ENCODE assay signal across 8 cellular contexts in genomic region chr11:113314389-113315301, GRCh38. TPM values are rescaled to one million over a fixed set of nuclear protein-coding genes. Genes with fewer than 3 reads are reported as not detected.
DNase-seq lines count a peak whose midpoint lies in the region; ATAC-seq, FAIRE-seq and TF ChIP-seq lines count a peak whose summit lies in the region.

TTC12 (plus strand) TSS chr11:113314583; CDS start chr11:113316258, 1,675 bp downstream.

- TF ChIP-seq EP300 in HepG2 (IDR thresholded peaks at IDR 0.05; ENCODE audit: low read depth in 2 of 2, low read length in 2 of 2), result no peak
- no peak; the same call in 1 of the 2 replicates for TF ChIP-seq EP300 in HepG2 (CRISPR knock-in tag; IDR thresholded peaks at IDR 0.05; ENCODE audit: borderline replicate concordance)

- H3K9me3 ChIP-seq in HepG2 (ENCODE audit: low read length), result no peaks in the 10 kb centered on the region

- peaks cover 3% of the 10 kb centered on the region for H3K79me2 ChIP-seq in HepG2 (ENCODE audit: insufficient read depth, low read length)

- ATAC-seq in HG03066 (IDR thresholded peaks at IDR 0.05; ENCODE audit: low read depth, unreplicated experiment) (peak; percentile 99), HepG2 (peak; percentile 97)

- H3K4me3 ChIP-seq in HepG2 (replicated peaks in 1 of 3; ENCODE audit: insufficient read depth in 1 of 3, low read depth in 2 of 3, low read length in 3 of 3), result peak within 1 kb of the TSS; percentile 79 to 93 (median 85)

- peak within 1 kb of the TSS; percentile 86 for H3K9ac ChIP-seq in HepG2 (ENCODE audit: insufficient read depth, low read depth, low read length)

- in situ Hi-C loops in HepG2 (cut with HindIII; ENCODE audit: extremely low pct_ligation_motif_present, low pct_unique_long_range_greater_than_20kb), result no loop called here

- TF ChIP-seq RAD21 in HepG2 (CRISPR knock-in tag; IDR thresholded peaks at IDR 0.05), result no peak; the same call in 1 of the 2 replicates

- DNase-seq in SIG-M5 treated with dmso at 0.1 percent for 504 hours (lab: John Stamatoyannopoulos, UW; ENCODE audit: unreplicated experiment), result peak; percentile 56
- DNase-seq in SIG-M5 (lab: John Stamatoyannopoulos, UW), result no peak
- DNase-seq in NCI-H460 (ENCODE audit: extremely low read depth, low read depth), result peak; percentile 84
- DNase-seq in activated CD4-positive, alpha-beta T cell treated with anti-CD3 and anti-CD28 coated beads, Interleukin-2, amount 50 U/mL, for 1 hour, result peak; percentile 92
- peak; percentile 74 for DNase-seq in dedifferentiated amniotic fluid mesenchymal stem cell (ENCODE audit: extremely low spot score)
- peak; percentile 88 for DNase-seq in HepG2 (ENCODE audit: low spot score)
- DNase-seq in stimulated activated CD4-positive, alpha-beta T cell treated with anti-CD3 and anti-CD28 coated beads, Interleukin-2, amount 100 ng/mL, for 4 hours (ENCODE audit: low read depth), result peak; percentile 84

- intact Hi-C loops in HepG2 (cut with micrococcal nuclease; ENCODE audit: unreplicated experiment), result no loop called here

- no peak for TF ChIP-seq CTCF in HepG2 (CRISPR knock-in tag; IDR thresholded peaks at IDR 0.05)

- no peaks in the 10 kb centered on the region for H4K20me1 ChIP-seq in HepG2 (ENCODE audit: insufficient read depth, low read length)

- WGBS in HepG2 (ENCODE audit: low lambda C conversion rate), result 2% methylated on average over 22 of the region's 64 CpGs

- peak; percentile 73 to 90 for TF ChIP-seq POLR2A in HepG2 (IDR thresholded peaks at IDR 0.05; ENCODE audit: insufficient read depth in 1 of 2, low read depth in 2 of 2, low read length in 2 of 2)

- H3K36me3 ChIP-seq in HepG2 (replicated peaks in 1 of 2; ENCODE audit: control insufficient read depth in 1 of 2, insufficient read depth in 2 of 2, low read length in 2 of 2), result no peaks in the 10 kb centered on the region

- peak within 1 kb of the TSS; percentile 75 for H3K27ac ChIP-seq in HepG2 (ENCODE audit: extremely low read length, insufficient read depth, low read length)

- peaks cover 26% of the 10 kb centered on the region for H3K4me1 ChIP-seq in HepG2 (ENCODE audit: insufficient read depth, low read length)

- H2AFZ ChIP-seq in HepG2 (ENCODE audit: low read length), result peak within 1 kb of the TSS; percentile 34

- CTCF ChIA-PET in HepG2 (lab: Yijun Ruan, JAX; ENCODE audit: low intra/inter-chr PET ratio, low total read pairs), result no interaction called here

- TSS peak; percentile 75 for BruUV-seq in HepG2 (replicated peaks; lab: Mats Ljungman, UMichigan)

- no peaks in the 10 kb centered on the region for H3K27me3 ChIP-seq in HepG2 (ENCODE audit: control insufficient read depth in 1 of 2, insufficient read depth in 2 of 2, low read length in 2 of 2)

- POLR2A ChIA-PET in HepG2 (lab: Yijun Ruan, JAX), result interaction anchor here (0.6 kb wide), 1 partner anchor 570 kb away, joined by 4 read pairs; no protein-coding TSS in a partner anchor

- peak within 1 kb of the TSS; percentile 96 for H3K4me2 ChIP-seq in HepG2 (ENCODE audit: low read depth, low read length)

- no peak for FAIRE-seq in HepG2 (lab: Jason Lieb, UNC)

TF ChIP-seq in HepG2, 621 proteins besides CTCF, POLR2A, EP300 and RAD21 (continues in another document):
- TF ChIP-seq ZNF772 (CRISPR knock-in tag; IDR thresholded peaks at IDR 0.05) (no peak), PAF1 (CRISPR knock-in tag; IDR thresholded peaks at IDR 0.05) (no peak), KIAA2018 (CRISPR knock-in tag; IDR thresholded peaks at IDR 0.05; ENCODE audit: borderline replicate concordance) (no peak), ZNF629 (CRISPR knock-in tag; conservative IDR thresholded peaks at IDR 0.05) (no peak), ZNF205 (CRISPR knock-in tag; IDR thresholded peaks at IDR 0.05) (no peak), FOXO1 (CRISPR knock-in tag; IDR thresholded peaks at IDR 0.05) (no peak; the same call in 1 of the 2 replicates), ZNF33A (CRISPR knock-in tag; IDR thresholded peaks at IDR 0.05; ENCODE audit: borderline replicate concordance) (no peak), CC2D1A (CRISPR knock-in tag; IDR thresholded peaks at IDR 0.05) (no peak), NFE2 (CRISPR knock-in tag; IDR thresholded peaks at IDR 0.05) (no peak), ZNF660 (CRISPR knock-in tag; IDR thresholded peaks at IDR 0.05; ENCODE audit: borderline replicate concordance, low read depth) (no peak)

RNA-seq across cellular contexts. Expression of gene TTC12, which starts in this region (rescaled TPM):
- total RNA-seq in NCI-H460 (2014; rRNA removed; shearing (Covaris generic)), result 13.4 and 17.2 TPM in 2 replicates
- 24.0 and 33.6 TPM in 2 replicates for polyA plus RNA-seq in NCI-H460 (2014; cell fraction: nucleus; rRNA removed)
- total RNA-seq in HepG2 (2016; rRNA removed; fragmentation: Illumina TruSeq; extraction: Trizol), result 11.6 and 13.3 TPM in 2 replicates
- 1.5 and 4.2 TPM in 2 replicates for total RNA-seq in HepG2 (2016; cell fraction: cytosol; rRNA removed; fragmentation: Illumina TruSeq; extraction: Trizol; ENCODE audit: low read depth)
- total RNA-seq in HepG2 (2016; cell fraction: insoluble cytoplasmic fraction; rRNA removed; fragmentation: Illumina TruSeq; extraction: Trizol), result 10.8 and 17.7 TPM in 2 replicates
- 2.4 and 3.7 TPM in 2 replicates for total RNA-seq in HepG2 (2016; cell fraction: membrane; rRNA removed; fragmentation: Illumina TruSeq; extraction: Trizol)
- 19.9 and 22.6 TPM in 2 replicates for total RNA-seq in HepG2 (2016; cell fraction: nucleus; rRNA removed; fragmentation: Illumina TruSeq; extraction: Trizol)
- 4.0 and 5.4 TPM in 2 replicates for polyA plus RNA-seq in HepG2 (2011; rRNA removed)
- polyA plus RNA-seq in HepG2 (2011; cell fraction: cytosol; rRNA removed), result 1.7 and 2.4 TPM in 2 replicates
- polyA plus RNA-seq in HepG2 (2011; cell fraction: nucleus; rRNA removed), result 13.0 and 16.1 TPM in 2 replicates
- polyA plus RNA-seq in HepG2 (2012), result 2.4 and 3.4 TPM in 2 replicates
- 0.66 and 1.2 TPM in 2 replicates for polyA plus RNA-seq in HepG2 (2016; cell fraction: cytosol; fragmentation: Illumina TruSeq; extraction: Trizol; ENCODE audit: low read depth)
- polyA plus RNA-seq in HepG2 (2016; cell fraction: insoluble cytoplasmic fraction; fragmentation: Illumina TruSeq; extraction: Trizol; ENCODE audit: low read depth), result 7.8 and 11.9 TPM in 2 replicates
- 1.2 and 1.5 TPM in 2 replicates for polyA plus RNA-seq in HepG2 (2016; cell fraction: membrane; fragmentation: Illumina TruSeq; extraction: Trizol; ENCODE audit: low read depth)
- 10.1 and 15.5 TPM in 2 replicates for polyA plus RNA-seq in HepG2 (2016; cell fraction: nucleus; fragmentation: Illumina TruSeq; extraction: Trizol; ENCODE audit: insufficient read depth, low read depth)
- 4.6 and 13.0 TPM in 2 replicates for polyA minus RNA-seq in HepG2 (2011; rRNA and poly(A)+ RNA removed; ENCODE audit: low replicate concordance)
- polyA minus RNA-seq in HepG2 (2011; cell fraction: cytosol; rRNA and poly(A)+ RNA removed), result 1.9 and 3.1 TPM in 2 replicates
- 32.6 and 33.7 TPM in 2 replicates for polyA minus RNA-seq in HepG2 (2011; cell fraction: nucleus; rRNA and poly(A)+ RNA removed)
